In genomic region chr7:55130079-55130476, GRCh38 we compare ENCODE assay signal across 9 cellular contexts.
DNase-seq lines count a peak whose midpoint lies in the region; ATAC-seq and TF ChIP-seq lines count a peak whose summit lies in the region.
"Had no signal": no experiment of that assay in that cellular context is flagged by ENCODE, and none has a peak within 500 bp of the region (broad histone marks: within the 10 kb centered on the region; RNA-seq: fewer than 3 reads in every experiment).

No MANE protein-coding gene starts in this region.

- H3K27ac ChIP-seq in adipose tissue (ENCODE audit: low read depth, low read length), result peak overlapping the region; percentile 42
- H3K27ac ChIP-seq in skeletal muscle tissue (ENCODE audit: low read depth, low read length), result peak overlapping the region; percentile 86

- peaks cover 17% of the 10 kb centered on the region for H3K36me3 Mint-ChIP-seq in HFFc6 (ENCODE audit: low read depth)
- H3K36me3 Mint-ChIP-seq in activated CD8-positive, alpha-beta memory T cell treated with anti-CD3 and anti-CD28 coated beads, Interleukin-2, amount 10 ng/mL, durations not matched to agents 7 days and 5 days, result no peaks in the 10 kb centered on the region

- H3K4me3 ChIP-seq in skeletal muscle tissue (ENCODE audit: low read length in 3 of 3), result no peak overlapping the region
- H3K4me3 ChIP-seq: mucosa of descending colon had no signal

- CTCF ChIA-PET in activated CD8-positive, alpha-beta memory T cell treated with anti-CD3 and anti-CD28 coated beads, Interleukin-2, amount 10 ng/mL, durations not matched to agents 7 days and 5 days (lab: Charles Lee), result no interaction called here

- H3K36me3 ChIP-seq in skeletal muscle tissue (ENCODE audit: control insufficient read depth in 3 of 3, insufficient read depth in 3 of 3, low read length in 3 of 3), result no peaks in the 10 kb centered on the region

- H3K4me1 Mint-ChIP-seq in HFFc6 (ENCODE audit: low read depth), result peaks cover 100% of the 10 kb centered on the region
- H3K4me1 Mint-ChIP-seq in activated CD8-positive, alpha-beta memory T cell treated with anti-CD3 and anti-CD28 coated beads, Interleukin-2, amount 10 ng/mL, durations not matched to agents 7 days and 5 days, result peaks cover 14% of the 10 kb centered on the region

- no peaks in the 10 kb centered on the region for H3K9me3 ChIP-seq in skeletal muscle tissue (ENCODE audit: control insufficient read depth in 3 of 3, low read length in 3 of 3)
- H3K9me3 ChIP-seq: mucosa of descending colon had no signal

- in situ Hi-C loops in KBM-7 (cut with MboI; ENCODE audit: low pct_unique_long_range_greater_than_20kb, low sequenced_read_pairs), result no loop called here

- peak overlapping the region; percentile 98 for H3K27ac Mint-ChIP-seq in HFFc6
- no peak overlapping the region for H3K27ac Mint-ChIP-seq in activated CD8-positive, alpha-beta memory T cell treated with anti-CD3 and anti-CD28 coated beads, Interleukin-2, amount 10 ng/mL, durations not matched to agents 7 days and 5 days

- H3K9ac ChIP-seq in skeletal muscle tissue (ENCODE audit: low read depth in 1 of 3, low read length in 3 of 3), result peak overlapping the region in 2 of 3 donors; percentile 41 to 48

- ATAC-seq in GM18519 (IDR thresholded peaks at IDR 0.05; ENCODE audit: low FRiP score, unreplicated experiment) (no peak), HG03432 (IDR thresholded peaks at IDR 0.05; ENCODE audit: unreplicated experiment) (no peak)
- no peak for ATAC-seq in activated CD8-positive, alpha-beta memory T cell treated with anti-CD3 and anti-CD28 coated beads, Interleukin-2, amount 10 ng/mL, durations not matched to agents 7 days and 5 days

- WGBS in adipose tissue, 3 donors, result 57 to 68% (median 67%) methylated on average over 5 of the region's 5 CpGs

- no peak for TF ChIP-seq CTCF in HFFc6 (IDR thresholded peaks at IDR 0.05)

- H3K27me3 ChIP-seq in skeletal muscle tissue (ENCODE audit: control insufficient read depth in 3 of 3, insufficient read depth in 3 of 3, low read length in 3 of 3), result no peaks in the 10 kb centered on the region

- no peaks in the 10 kb centered on the region for H3K9me3 Mint-ChIP-seq in HFFc6
- no peaks in the 10 kb centered on the region for H3K9me3 Mint-ChIP-seq in activated CD8-positive, alpha-beta memory T cell treated with anti-CD3 and anti-CD28 coated beads, Interleukin-2, amount 10 ng/mL, durations not matched to agents 7 days and 5 days (ENCODE audit: low read depth)

- H3K4me3 Mint-ChIP-seq in HFFc6, result peak overlapping the region; percentile 67; the same call in 1 of the 2 replicates
- no peak overlapping the region for H3K4me3 Mint-ChIP-seq in activated CD8-positive, alpha-beta memory T cell treated with anti-CD3 and anti-CD28 coated beads, Interleukin-2, amount 10 ng/mL, durations not matched to agents 7 days and 5 days

- peaks cover 73 to 77% (median 74%) of the 10 kb centered on the region in 3 donors for H3K4me1 ChIP-seq in skeletal muscle tissue (ENCODE audit: control insufficient read depth in 3 of 3, insufficient read depth in 3 of 3, low read length in 3 of 3)

- H3K27me3 Mint-ChIP-seq in HFFc6 (ENCODE audit: insufficient read depth), result peaks cover 3% of the 10 kb centered on the region
- peaks cover 14% of the 10 kb centered on the region for H3K27me3 Mint-ChIP-seq in activated CD8-positive, alpha-beta memory T cell treated with anti-CD3 and anti-CD28 coated beads, Interleukin-2, amount 10 ng/mL, durations not matched to agents 7 days and 5 days

- DNase-seq in HFFc6 (peak; percentile 41), inferior parietal cortex (ENCODE audit: extremely low spot score) (peak; percentile 25), KBM-7 (no peak)
- no peak for DNase-seq in activated CD8-positive, alpha-beta memory T cell treated with anti-CD3 and anti-CD28 coated beads, Interleukin-2, amount 10 ng/mL, durations not matched to agents 7 days and 5 days

Comparison
In these comparisons a context has a peak if more than half of its experiments do, and no peak if none do; other contexts are left out.
1. DNase-seq: peak in HFFc6 (single experiment) and inferior parietal cortex (single experiment); none in activated CD8-positive, alpha-beta memory T cell treated with anti-CD3 and anti-CD28 coated beads, Interleukin-2, amount 10 ng/mL, durations not matched to agents 7 days and 5 days (single experiment) and KBM-7 (single experiment).